In genomic region chr9:94603259-94603776, GRCh38 we compare ENCODE assay signal across 8 cellular contexts. TPM values are rescaled to one million over a fixed set of nuclear protein-coding genes. Genes with fewer than 3 reads are reported as not detected.
DNase-seq lines count a peak whose midpoint lies in the region; ATAC-seq and TF ChIP-seq lines count a peak whose summit lies in the region.

No MANE protein-coding gene starts in this region.

- H3K36me3 Mint-ChIP-seq in chondrocyte (ENCODE audit: low read depth) = no peaks in the 10 kb centered on the region

- H3K9me3 ChIP-seq in liver (ENCODE audit: control insufficient read depth in 4 of 4, low read length in 3 of 4) = no peaks in the 10 kb centered on the region

- DNase-seq in AG09319 (ENCODE audit: extremely low read depth, low read depth) (no peak), NCI-H2196 (lab: John Stamatoyannopoulos, UW; ENCODE audit: unreplicated experiment) (peak; percentile 78), chondrocyte (ENCODE audit: low spot score) (no peak)
- peak; percentile 50 to 67 for DNase-seq in activated CD4-positive, alpha-beta T cell treated with anti-CD3 and anti-CD28 coated beads for 24 hours (ENCODE audit: low read depth in 2 of 2)
- DNase-seq in stimulated activated CD4-positive, alpha-beta T cell treated with anti-CD3 and anti-CD28 coated beads, Interleukin-4, amount 100 ng/mL, for 24 hours = peak; percentile 77

- no peaks in the 10 kb centered on the region for H3K9me3 Mint-ChIP-seq in chondrocyte (ENCODE audit: low read depth)

- no peak overlapping the region for H3K27ac Mint-ChIP-seq in chondrocyte (ENCODE audit: unreplicated experiment)

- H3K4me3 ChIP-seq in liver (ENCODE audit: low read depth in 1 of 3, low read length in 3 of 3) = no peak overlapping the region

- peaks cover 10% of the 10 kb centered on the region for H3K4me1 Mint-ChIP-seq in chondrocyte (ENCODE audit: low read depth)

- peak; percentile 63 to 79 for TF ChIP-seq RAD21 in liver (IDR thresholded peaks at IDR 0.05)

- peaks cover 8 to 40% (median 31%) of the 10 kb centered on the region in 4 donors for H3K36me3 ChIP-seq in liver (ENCODE audit: control insufficient read depth in 4 of 4, insufficient read depth in 3 of 4, low read depth in 1 of 4, low read length in 3 of 4)

- TF ChIP-seq CTCF in AG09319 (IDR thresholded peaks at IDR 0.05; ENCODE audit: low read depth, low read length) = peak; percentile 56
- TF ChIP-seq CTCF in chondrocyte (IDR thresholded peaks at IDR 0.05) = peak; percentile 87
- peak; percentile 44 for TF ChIP-seq CTCF in liver (IDR thresholded peaks at IDR 0.05; ENCODE audit: low read depth, low read length, missing input control)

- H3K4me1 ChIP-seq in liver (ENCODE audit: control insufficient read depth in 4 of 4, insufficient read depth in 4 of 4, low read length in 3 of 4) = peaks cover 2 to 31% (median 19%) of the 10 kb centered on the region in 4 donors

- ATAC-seq in GM21576 (IDR thresholded peaks at IDR 0.05; ENCODE audit: unreplicated experiment) (peak; percentile 55), HG02938 (IDR thresholded peaks at IDR 0.05; ENCODE audit: unreplicated experiment) (no peak)

- 35% methylated on average over 15 of the region's 15 CpGs for WGBS in liver

- H3K27me3 ChIP-seq in liver (ENCODE audit: control insufficient read depth in 4 of 4, insufficient read depth in 4 of 4, low read length in 3 of 4) = no peaks in the 10 kb centered on the region

- H3K27me3 Mint-ChIP-seq in chondrocyte (ENCODE audit: low read depth) = peaks cover 33% of the 10 kb centered on the region

- no peak overlapping the region for H3K4me3 Mint-ChIP-seq in chondrocyte (ENCODE audit: unreplicated experiment)

- H3K9ac ChIP-seq in liver (ENCODE audit: low read depth in 1 of 2, low read length in 2 of 2) = no peak overlapping the region

- H3K27ac ChIP-seq in liver (ENCODE audit: low read depth in 1 of 2, low read length in 2 of 2) = peak overlapping the region in 1 of 2 donors; percentile 14

TF ChIP-seq in liver, 16 proteins besides CTCF, POLR2A, EP300 and RAD21:
- TF ChIP-seq TAF1 (conservative IDR thresholded peaks at IDR 0.05) (no peak), RXRA (IDR thresholded peaks at IDR 0.05) (no peak)

RNA-seq across cellular contexts. Expression of gene FBP2, which starts 9.7 kb away (rescaled TPM):
- total RNA-seq in chondrocyte = not detected in 3 replicates
- not detected for total RNA-seq in liver
- not detected for polyA plus RNA-seq in liver

RNA-seq across cellular contexts. Expression of gene FBP1, which starts 36.0 kb away (rescaled TPM):
- not detected in 3 replicates for total RNA-seq in chondrocyte
- total RNA-seq in liver = 100 to 1,000 TPM in 1 of 2 donors, 10 to 100 TPM in 1; 27.8 to 233 TPM
- polyA plus RNA-seq in liver = 100 to 1,000 TPM; 401 to 574 TPM

RNA-seq across cellular contexts. Expression of gene PCAT7, which starts 48.4 kb away (rescaled TPM):
- total RNA-seq in chondrocyte (8.1 to 10.2 TPM (median 8.7 TPM) in 3 replicates), liver (under 1 TPM; 0.19 to 0.67 TPM)
- polyA plus RNA-seq in liver = under 1 TPM; 0.71 to 0.95 TPM

Comparison
In these comparisons a context has a peak if more than half of its experiments do, and no peak if none do; other contexts are left out.
1. DNase-seq: peak in NCI-H2196 (single experiment), activated CD4-positive, alpha-beta T cell treated with anti-CD3 and anti-CD28 coated beads for 24 hours (2 of 2) and stimulated activated CD4-positive, alpha-beta T cell treated with anti-CD3 and anti-CD28 coated beads, Interleukin-4, amount 100 ng/mL, for 24 hours (single experiment); none in AG09319 (single experiment) and chondrocyte (single experiment).
2. RNA of gene FBP1, which starts 36.0 kb away (total RNA-seq): 27.8 to 233 TPM in liver; not detected in chondrocyte; every median in the first group is over 10 times any median in the second.
3. Peak in every context shown above with its lines, with median percentiles within 50 percentile points of each other: CTCF ChIP-seq.